28 cellular contexts compared by ENCODE assay signal in the genomic region with DNA sequence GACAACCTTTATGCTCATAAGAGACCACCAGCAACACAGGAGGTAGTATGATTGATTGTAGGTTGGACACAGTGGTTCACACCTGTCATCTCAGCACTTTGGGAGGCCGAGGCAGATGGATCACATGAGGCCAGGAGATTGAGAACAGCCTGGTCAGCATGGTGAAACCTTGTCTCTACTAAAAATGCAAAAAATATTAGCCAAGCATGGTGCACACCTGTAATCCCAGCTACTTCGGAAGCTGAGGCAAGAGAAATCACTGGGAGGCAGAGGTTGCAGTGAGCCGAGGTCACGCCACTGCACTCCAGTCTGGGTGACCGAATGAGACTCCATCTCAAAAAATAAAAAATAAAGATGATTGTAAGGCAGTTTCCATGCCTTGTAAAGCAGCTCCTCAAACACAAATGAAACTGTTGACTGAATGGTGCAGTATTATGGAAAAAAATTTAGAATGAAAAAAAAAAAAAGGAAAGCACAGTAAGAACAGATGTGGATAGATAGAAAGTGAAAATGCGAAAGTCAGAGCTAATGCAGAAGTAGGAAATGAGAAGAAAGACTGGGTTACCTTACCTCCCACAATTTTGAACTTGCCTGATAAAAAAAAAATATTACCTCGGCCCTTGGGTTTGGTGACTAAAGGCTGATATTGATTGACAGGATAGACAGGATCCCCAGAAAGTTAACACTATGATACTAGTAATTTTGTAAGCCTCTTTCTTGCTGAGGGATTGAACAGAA.
"Had no signal": no experiment of that assay in that cellular context is flagged by ENCODE, and none has a peak within 500 bp of the region (broad histone marks: within the 10 kb centered on the region; RNA-seq: fewer than 3 reads in every experiment).

No MANE protein-coding gene starts in this region.

- ATAC-seq: activated CD8-positive, alpha-beta memory T cell treated with anti-CD3 and anti-CD28 coated beads, Interleukin-2, amount 10 ng/mL, durations not matched to agents 7 days and 5 days had no signal

- DNase-seq: activated CD4-positive, alpha-beta memory T cell treated with anti-CD3 and anti-CD28 coated beads, Interleukin-2, amount 10 ng/mL, durations not matched to agents 7 days and 5 days; activated CD4-positive, alpha-beta T cell treated with anti-CD3 and anti-CD28 coated beads for 1 hour; activated CD4-positive, alpha-beta T cell treated with anti-CD3 and anti-CD28 coated beads for 48 hours; activated CD4-positive, CD25-positive, alpha-beta regulatory T cell; activated CD8-positive, alpha-beta memory T cell treated with anti-CD3 and anti-CD28 coated beads for 24 hours; activated CD8-positive, alpha-beta memory T cell treated with anti-CD3 and anti-CD28 coated beads, Interleukin-2, amount 10 ng/mL, durations not matched to agents 7 days and 5 days; activated CD8-positive, alpha-beta memory T cell treated with anti-CD3 and anti-CD28 coated beads, Interleukin-2, amount 50 U/mL, for 48 hours; activated effector memory CD4-positive, alpha-beta T cell treated with Interleukin-2 at 50 U/mL for 16 hours; activated naive CD4-positive, alpha-beta T cell treated with anti-CD3 and anti-CD28 coated beads, Interleukin-2, amount 50 U/mL, for 16 hours; activated naive CD8-positive, alpha-beta T cell treated with anti-CD3 and anti-CD28 coated beads, Interleukin-2, amount 10 ng/mL, durations not matched to agents 7 days and 5 days; activated T-cell treated with anti-CD3 and anti-CD28 coated beads, Interleukin-2, amount 50 U/mL, for 48 hours; amygdala; colonic mucosa; NCI-H1092 treated with DMSO at 0.1 percent for 48 hours; NCI-H1417; NCI-H146; NCI-H187; NCI-H2029 treated with DMSO at 0.1 percent for 48 hours; NCI-H2107; NCI-H2171; NCI-H510A; NCI-H526; NCI-H748 treated with DMSO at 0.1 percent for 48 hours; OCI-M1; SHP77 treated with DMSO at 0.1 percent for 48 hours; SW 1271; T1000; WERI-Rb-1 had no signal

- H3K36me3 Mint-ChIP-seq: activated CD8-positive, alpha-beta memory T cell treated with anti-CD3 and anti-CD28 coated beads, Interleukin-2, amount 10 ng/mL, durations not matched to agents 7 days and 5 days; activated naive CD8-positive, alpha-beta T cell treated with anti-CD3 and anti-CD28 coated beads, Interleukin-2, amount 10 ng/mL, durations not matched to agents 7 days and 5 days had no signal

- H3K27ac Mint-ChIP-seq: activated CD4-positive, alpha-beta memory T cell treated with anti-CD3 and anti-CD28 coated beads, Interleukin-2, amount 10 ng/mL, durations not matched to agents 7 days and 5 days; activated CD8-positive, alpha-beta memory T cell treated with anti-CD3 and anti-CD28 coated beads, Interleukin-2, amount 10 ng/mL, durations not matched to agents 7 days and 5 days; activated naive CD8-positive, alpha-beta T cell treated with anti-CD3 and anti-CD28 coated beads, Interleukin-2, amount 10 ng/mL, durations not matched to agents 7 days and 5 days had no signal

- H3K9me3 Mint-ChIP-seq: activated CD4-positive, alpha-beta memory T cell treated with anti-CD3 and anti-CD28 coated beads, Interleukin-2, amount 10 ng/mL, durations not matched to agents 7 days and 5 days; activated naive CD8-positive, alpha-beta T cell treated with anti-CD3 and anti-CD28 coated beads, Interleukin-2, amount 10 ng/mL, durations not matched to agents 7 days and 5 days had no signal
